ENCODE assay signal across 9 cellular contexts in the genomic region with DNA sequence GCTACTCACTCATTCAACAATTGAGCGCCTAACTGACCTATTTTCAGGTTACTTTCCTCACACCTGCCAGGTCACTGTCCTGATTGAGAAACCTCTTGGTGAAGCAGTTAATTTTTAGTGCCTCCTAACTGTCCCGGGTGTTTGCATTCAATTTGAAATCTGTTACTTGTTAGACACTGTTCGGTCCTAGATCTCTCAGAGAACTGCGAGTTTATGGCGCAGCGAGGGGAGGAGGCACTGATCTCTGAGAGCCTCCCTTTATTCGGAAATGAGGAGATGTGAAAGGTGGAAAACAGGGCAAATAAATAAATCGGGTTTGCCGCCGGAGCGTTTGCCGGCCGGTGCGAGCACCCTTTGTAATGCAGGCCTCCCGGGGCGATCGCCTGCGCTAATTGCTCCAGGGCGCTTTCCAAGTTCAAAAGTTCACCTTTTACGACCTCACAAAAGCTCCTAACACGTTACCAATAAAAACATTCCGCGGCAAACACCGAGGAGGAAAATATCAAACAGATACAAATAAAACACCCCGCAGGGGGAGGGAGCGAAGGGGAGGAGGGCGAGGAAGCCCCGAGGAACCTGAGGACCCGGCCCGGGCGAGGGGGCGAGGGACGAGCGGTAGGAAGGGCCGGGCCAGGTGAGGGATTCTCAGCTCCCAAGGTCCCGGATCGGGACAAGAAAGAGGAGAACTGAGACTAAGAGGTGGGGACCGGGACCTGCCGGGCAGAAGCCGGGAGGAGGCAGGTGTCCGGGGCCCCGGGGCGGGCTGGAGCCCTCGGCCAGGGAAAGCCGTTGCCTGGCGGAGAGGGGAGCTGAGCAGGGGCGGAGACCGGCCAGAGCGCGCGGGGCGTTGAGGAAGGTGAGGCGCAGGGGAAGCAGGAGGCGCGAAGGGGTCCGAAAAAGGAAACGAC. TPM values are rescaled to one million over a fixed set of nuclear protein-coding genes. Genes with fewer than 3 reads are reported as not detected.
A peak's percentile ranks its signal among the peaks of the same experiment; 100 is the strongest.
DNase-seq lines count a peak whose midpoint lies in the region; ATAC-seq and TF ChIP-seq lines count a peak whose summit lies in the region.
"Had no signal": no experiment of that assay in that cellular context is flagged by ENCODE, and none has a peak within 500 bp of the region (broad histone marks: within the 10 kb centered on the region; RNA-seq: fewer than 3 reads in every experiment).

No MANE protein-coding gene starts in this region.

- H3K36me3 ChIP-seq in brain microvascular endothelial cell (replicated peaks) (no peaks in the 10 kb centered on the region), liver (ENCODE audit: control insufficient read depth in 4 of 4, insufficient read depth in 3 of 4, low read depth in 1 of 4, low read length in 3 of 4) (no peaks in the 10 kb centered on the region), thoracic aorta (no peaks in the 10 kb centered on the region)

- ATAC-seq in thoracic aorta (ENCODE audit: insufficient number of reproducible peaks, low FRiP score, low read depth) (no peak), GM21528 (IDR thresholded peaks at IDR 0.05; ENCODE audit: low FRiP score, unreplicated experiment) (no peak)

- peak in 1 of 2 donors; percentile 13 for TF ChIP-seq RAD21 in liver (IDR thresholded peaks at IDR 0.05)

- WGBS in liver = 2% methylated on average over 57 of the region's 57 CpGs

- H3K27ac ChIP-seq in brain microvascular endothelial cell (no peak overlapping the region), liver (ENCODE audit: low read depth in 1 of 2, low read length in 2 of 2) (peak overlapping the region; percentile 76 to 81), thoracic aorta (no peak overlapping the region)
- H3K27ac ChIP-seq: 22Rv1 had no signal

- no peaks in the 10 kb centered on the region for H3K9me3 ChIP-seq in liver (ENCODE audit: control insufficient read depth in 4 of 4, low read length in 3 of 4)
- no peaks in the 10 kb centered on the region for H3K9me3 ChIP-seq in thoracic aorta

- in situ Hi-C loops in brain microvascular endothelial cell (cut with HindIII; ENCODE audit: low pct_ligation_motif_present, low sequenced_read_pairs) = no loop called here

- peak; percentile 72 for DNase-seq in DMS 273 (lab: John Stamatoyannopoulos, UW; ENCODE audit: unreplicated experiment)
- no peak for DNase-seq in DMS 273 treated with DMSO at 0.1 percent for 48 hours (lab: John Stamatoyannopoulos, UW)
- DNase-seq in NCI-H748 treated with DMSO at 0.1 percent for 48 hours (lab: John Stamatoyannopoulos, UW) = peak; percentile 27
- no peak for DNase-seq in brain microvascular endothelial cell
- DNase-seq in thoracic aorta (ENCODE audit: low spot score) = no peak
- DNase-seq in NCI-H345 (lab: John Stamatoyannopoulos, UW) = no peak

- peak overlapping the region; percentile 41 for H3K4me3 ChIP-seq in brain microvascular endothelial cell (ENCODE audit: low read depth, low read length)
- peak overlapping the region; percentile 55 to 97 (median 83) for H3K4me3 ChIP-seq in liver (ENCODE audit: low read depth in 1 of 3, low read length in 3 of 3)
- peak overlapping the region; percentile 94 for H3K4me3 ChIP-seq in thoracic aorta

- no peak for TF ChIP-seq CTCF in brain microvascular endothelial cell (IDR thresholded peaks at IDR 0.05; ENCODE audit: low read depth, low read length, missing control alignments)
- TF ChIP-seq CTCF in liver (IDR thresholded peaks at IDR 0.05; ENCODE audit: low read depth, low read length, missing input control) = no peak
- no peak for TF ChIP-seq CTCF in thoracic aorta (IDR thresholded peaks at IDR 0.05)

- peaks cover 0 to 31% (median 28%) of the 10 kb centered on the region in 4 donors for H3K4me1 ChIP-seq in liver (ENCODE audit: control insufficient read depth in 4 of 4, insufficient read depth in 4 of 4, low read length in 3 of 4)
- H3K4me1 ChIP-seq in thoracic aorta (ENCODE audit: control insufficient read depth in 1 of 2, low read depth in 2 of 2) = peaks cover 8 to 25% of the 10 kb centered on the region in 2 donors

- peak overlapping the region; percentile 71 to 72 for H3K9ac ChIP-seq in liver (ENCODE audit: low read depth in 1 of 2, low read length in 2 of 2)

- H3K27me3 ChIP-seq in brain microvascular endothelial cell (replicated peaks) = peaks cover 23% of the 10 kb centered on the region
- no peaks in the 10 kb centered on the region for H3K27me3 ChIP-seq in liver (ENCODE audit: control insufficient read depth in 4 of 4, insufficient read depth in 4 of 4, low read length in 3 of 4)
- peaks cover 17% of the 10 kb centered on the region for H3K27me3 ChIP-seq in thoracic aorta (replicated peaks; ENCODE audit: insufficient read depth)

TF ChIP-seq in liver, 16 proteins besides CTCF, POLR2A, EP300 and RAD21:
- TF ChIP-seq, protein P1, sequence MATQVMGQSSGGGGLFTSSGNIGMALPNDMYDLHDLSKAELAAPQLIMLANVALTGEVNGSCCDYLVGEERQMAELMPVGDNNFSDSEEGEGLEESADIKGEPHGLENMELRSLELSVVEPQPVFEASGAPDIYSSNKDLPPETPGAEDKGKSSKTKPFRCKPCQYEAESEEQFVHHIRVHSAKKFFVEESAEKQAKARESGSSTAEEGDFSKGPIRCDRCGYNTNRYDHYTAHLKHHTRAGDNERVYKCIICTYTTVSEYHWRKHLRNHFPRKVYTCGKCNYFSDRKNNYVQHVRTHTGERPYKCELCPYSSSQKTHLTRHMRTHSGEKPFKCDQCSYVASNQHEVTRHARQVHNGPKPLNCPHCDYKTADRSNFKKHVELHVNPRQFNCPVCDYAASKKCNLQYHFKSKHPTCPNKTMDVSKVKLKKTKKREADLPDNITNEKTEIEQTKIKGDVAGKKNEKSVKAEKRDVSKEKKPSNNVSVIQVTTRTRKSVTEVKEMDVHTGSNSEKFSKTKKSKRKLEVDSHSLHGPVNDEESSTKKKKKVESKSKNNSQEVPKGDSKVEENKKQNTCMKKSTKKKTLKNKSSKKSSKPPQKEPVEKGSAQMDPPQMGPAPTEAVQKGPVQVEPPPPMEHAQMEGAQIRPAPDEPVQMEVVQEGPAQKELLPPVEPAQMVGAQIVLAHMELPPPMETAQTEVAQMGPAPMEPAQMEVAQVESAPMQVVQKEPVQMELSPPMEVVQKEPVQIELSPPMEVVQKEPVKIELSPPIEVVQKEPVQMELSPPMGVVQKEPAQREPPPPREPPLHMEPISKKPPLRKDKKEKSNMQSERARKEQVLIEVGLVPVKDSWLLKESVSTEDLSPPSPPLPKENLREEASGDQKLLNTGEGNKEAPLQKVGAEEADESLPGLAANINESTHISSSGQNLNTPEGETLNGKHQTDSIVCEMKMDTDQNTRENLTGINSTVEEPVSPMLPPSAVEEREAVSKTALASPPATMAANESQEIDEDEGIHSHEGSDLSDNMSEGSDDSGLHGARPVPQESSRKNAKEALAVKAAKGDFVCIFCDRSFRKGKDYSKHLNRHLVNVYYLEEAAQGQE (IDR thresholded peaks at IDR 0.05) = peak; percentile 13
- TF ChIP-seq FOXA1 (IDR thresholded peaks at IDR 0.05) = no peak
- TF ChIP-seq, protein P2, sequence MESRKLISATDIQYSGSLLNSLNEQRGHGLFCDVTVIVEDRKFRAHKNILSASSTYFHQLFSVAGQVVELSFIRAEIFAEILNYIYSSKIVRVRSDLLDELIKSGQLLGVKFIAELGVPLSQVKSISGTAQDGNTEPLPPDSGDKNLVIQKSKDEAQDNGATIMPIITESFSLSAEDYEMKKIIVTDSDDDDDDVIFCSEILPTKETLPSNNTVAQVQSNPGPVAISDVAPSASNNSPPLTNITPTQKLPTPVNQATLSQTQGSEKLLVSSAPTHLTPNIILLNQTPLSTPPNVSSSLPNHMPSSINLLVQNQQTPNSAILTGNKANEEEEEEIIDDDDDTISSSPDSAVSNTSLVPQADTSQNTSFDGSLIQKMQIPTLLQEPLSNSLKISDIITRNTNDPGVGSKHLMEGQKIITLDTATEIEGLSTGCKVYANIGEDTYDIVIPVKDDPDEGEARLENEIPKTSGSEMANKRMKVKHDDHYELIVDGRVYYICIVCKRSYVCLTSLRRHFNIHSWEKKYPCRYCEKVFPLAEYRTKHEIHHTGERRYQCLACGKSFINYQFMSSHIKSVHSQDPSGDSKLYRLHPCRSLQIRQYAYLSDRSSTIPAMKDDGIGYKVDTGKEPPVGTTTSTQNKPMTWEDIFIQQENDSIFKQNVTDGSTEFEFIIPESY (IDR thresholded peaks at IDR 0.05) = no peak
- TF ChIP-seq YY1 (IDR thresholded peaks at IDR 0.05) = peak; percentile 24
- no peak for TF ChIP-seq FOXA2 (IDR thresholded peaks at IDR 0.05)
- peak; percentile 49 to 56 for TF ChIP-seq HNF4A (conservative IDR thresholded peaks at IDR 0.05)
- TF ChIP-seq GABPA (IDR thresholded peaks at IDR 0.05 in 1 of 2, conservative IDR thresholded peaks at IDR 0.05 in 1 of 2) = no peak
- TF ChIP-seq NR2F2 (IDR thresholded peaks at IDR 0.05) = no peak
- no peak for TF ChIP-seq EGR1 (IDR thresholded peaks at IDR 0.05; ENCODE audit: low read depth in 2 of 2)
- TF ChIP-seq, protein P3, sequence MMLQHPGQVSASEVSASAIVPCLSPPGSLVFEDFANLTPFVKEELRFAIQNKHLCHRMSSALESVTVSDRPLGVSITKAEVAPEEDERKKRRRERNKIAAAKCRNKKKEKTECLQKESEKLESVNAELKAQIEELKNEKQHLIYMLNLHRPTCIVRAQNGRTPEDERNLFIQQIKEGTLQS (IDR thresholded peaks at IDR 0.05) = no peak
- no peak for TF ChIP-seq HNF4G (IDR thresholded peaks at IDR 0.05)
- TF ChIP-seq JUND (IDR thresholded peaks at IDR 0.05) = no peak
- TF ChIP-seq TAF1 (conservative IDR thresholded peaks at IDR 0.05) = peak; percentile 56
- TF ChIP-seq, protein P4, sequence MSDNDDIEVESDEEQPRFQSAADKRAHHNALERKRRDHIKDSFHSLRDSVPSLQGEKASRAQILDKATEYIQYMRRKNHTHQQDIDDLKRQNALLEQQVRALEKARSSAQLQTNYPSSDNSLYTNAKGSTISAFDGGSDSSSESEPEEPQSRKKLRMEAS (IDR thresholded peaks at IDR 0.05) = no peak
- peak; percentile 72 to 77 for TF ChIP-seq RXRA (IDR thresholded peaks at IDR 0.05)
- peak; percentile 70 for TF ChIP-seq SP1 (IDR thresholded peaks at IDR 0.05)

RNA-seq across cellular contexts. Expression of a gene that starts 1.4 kb away (rescaled TPM):
- total RNA-seq in liver (1 to 10 TPM; 2.8 to 6.1 TPM), thoracic aorta (1 to 10 TPM in 1 of 2 donors, under 1 TPM in 1; 0.71 to 4.6 TPM)
- 1 to 10 TPM in 1 of 2 donors, under 1 TPM in 1; 0.72 to 1.3 TPM for polyA plus RNA-seq in liver

RNA-seq across cellular contexts. Expression of a gene that starts 7.2 kb away (rescaled TPM):
- total RNA-seq in liver = 1 to 10 TPM in 1 of 2 donors, under 1 TPM in 1; 0.56 to 1.1 TPM
- under 1 TPM; 0.15 to 0.50 TPM for polyA plus RNA-seq in liver
- 1 to 10 TPM; 5.4 to 6.7 TPM for total RNA-seq in thoracic aorta

Comparison
In these comparisons a context has a peak if more than half of its experiments do, and no peak if none do; other contexts are left out.
1. DNase-seq: peak in DMS 273 (single experiment) and NCI-H748 treated with DMSO at 0.1 percent for 48 hours (single experiment); none in DMS 273 treated with DMSO at 0.1 percent for 48 hours (single experiment), brain microvascular endothelial cell (single experiment), thoracic aorta (single experiment) and NCI-H345 (single experiment).
2. H3K27ac ChIP-seq: peak in liver (2 of 2); none in brain microvascular endothelial cell (single experiment) and thoracic aorta (0 of 2).
3. H3K4me3 ChIP-seq: peak in every context shown above with its lines; median percentile 94 in thoracic aorta; 83 in liver; 41 in brain microvascular endothelial cell.